ENCODE assay signal across 20 cellular contexts in genomic region chr1:181451661-181452060, GRCh38. TPM values are rescaled to one million over a fixed set of nuclear protein-coding genes. Genes with fewer than 3 reads are reported as not detected.
"Had no signal": no experiment of that assay in that cellular context is flagged by ENCODE, and none has a peak within 500 bp of the region (broad histone marks: within the 10 kb centered on the region; RNA-seq: fewer than 3 reads in every experiment).

No MANE protein-coding gene starts in this region.

- H3K27me3 ChIP-seq: dorsolateral prefrontal cortex, gastrocnemius medialis, right atrium auricular region, sigmoid colon, stomach had no signal

- H3K4me3 ChIP-seq: dorsolateral prefrontal cortex, gastrocnemius medialis, right atrium auricular region, sigmoid colon, skin epidermis, stomach had no signal

- H3K36me3 ChIP-seq: gastrocnemius medialis, right atrium auricular region, sigmoid colon, stomach had no signal

- H3K27ac Mint-ChIP-seq: naive thymus-derived CD8-positive, alpha-beta T cell had no signal

- H3K27ac ChIP-seq: dorsolateral prefrontal cortex, gastrocnemius medialis, right atrium auricular region, skin epidermis, stomach had no signal

- DNase-seq: cortex of kidney; dorsolateral prefrontal cortex; effector CD8-positive, alpha-beta T cell; gastrocnemius medialis; glutamatergic neuron; kidney glomerular epithelial cell; naive thymus-derived CD8-positive, alpha-beta T cell; posterior cingulate gyrus; sigmoid colon; stimulated activated CD4-positive, alpha-beta T cell treated with anti-CD3 and anti-CD28 coated beads, Interleukin-12 subunit alpha, Interleukin-12 subunit beta, amount 100 ng/mL, for 4 hours; stimulated activated naive CD4-positive, alpha-beta T cell; stomach; substantia nigra; trophoblast cell had no signal

- H3K4me1 Mint-ChIP-seq: naive thymus-derived CD8-positive, alpha-beta T cell had no signal

- H3K4me3 Mint-ChIP-seq: naive thymus-derived CD8-positive, alpha-beta T cell had no signal

- H3K9me3 ChIP-seq: gastrocnemius medialis, sigmoid colon had no signal

- ATAC-seq: esophagus mucosa; gastrocnemius medialis; naive thymus-derived CD8-positive, alpha-beta T cell had no signal

- H3K4me1 ChIP-seq: gastrocnemius medialis, right atrium auricular region, sigmoid colon, stomach had no signal

RNA-seq across cellular contexts. Expression of gene CACNA1E, which starts 31.7 kb away (rescaled TPM):
- total RNA-seq: fibroblast of villous mesenchyme; naive thymus-derived CD8-positive, alpha-beta T cell; osteocyte; pulmonary artery endothelial cell had no signal
- polyA plus RNA-seq: naive thymus-derived CD8-positive, alpha-beta T cell had no signal
